ENCODE assay signal across 9 cellular contexts in the genomic region with DNA sequence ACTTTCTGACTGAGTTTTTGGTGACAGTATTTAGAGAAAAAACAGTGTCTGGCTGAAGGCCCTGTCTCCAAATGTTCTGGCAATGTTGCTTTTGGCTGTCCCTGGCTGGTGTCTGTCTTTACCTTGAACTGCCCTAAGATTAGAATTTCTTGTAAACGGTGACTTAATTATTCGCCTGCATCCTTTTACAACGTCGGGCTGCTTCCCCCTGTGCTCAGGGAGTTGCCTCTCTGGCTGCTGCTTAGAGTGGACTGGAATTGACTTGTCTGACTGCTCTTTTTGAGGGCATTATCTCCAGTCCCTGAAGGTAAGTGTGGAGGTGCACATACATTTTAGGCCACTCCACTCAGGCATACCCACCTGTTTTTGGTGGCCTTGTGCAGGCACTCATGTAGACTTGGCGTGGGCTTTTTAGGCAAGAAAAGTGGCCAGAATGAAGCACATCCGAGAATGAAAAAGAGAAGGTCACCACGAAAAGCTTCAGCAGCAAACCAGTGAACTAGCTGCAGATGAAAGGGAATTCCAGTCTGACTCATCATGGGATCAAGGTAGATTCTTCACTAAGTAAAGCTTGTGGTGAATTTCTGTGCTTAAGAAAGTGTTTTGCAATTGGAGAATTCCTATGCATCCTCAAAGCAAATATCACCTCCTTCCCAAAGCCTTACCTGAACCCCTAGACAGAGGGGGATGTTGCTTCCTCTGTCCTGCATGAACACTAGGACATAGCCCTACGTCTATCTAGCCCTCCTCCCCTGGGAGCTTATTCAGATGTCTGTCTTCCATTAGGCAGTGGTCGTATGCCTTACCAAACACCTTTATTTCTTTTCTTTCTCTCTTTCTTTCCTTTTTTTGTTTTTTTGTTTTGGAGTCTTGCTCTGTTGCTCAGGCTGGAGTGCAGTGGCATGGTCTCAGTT.
A peak's percentile ranks its signal among the peaks of the same experiment; 100 is the strongest.
DNase-seq lines count a peak whose midpoint lies in the region; ATAC-seq and TF ChIP-seq lines count a peak whose summit lies in the region.
"Had no signal": no experiment of that assay in that cellular context is flagged by ENCODE, and none has a peak within 500 bp of the region (broad histone marks: within the 10 kb centered on the region; RNA-seq: fewer than 3 reads in every experiment).

No MANE protein-coding gene starts in this region.

- no peaks in the 10 kb centered on the region for H3K27me3 ChIP-seq in heart right ventricle

- H3K9me3 ChIP-seq in OCI-LY7 (ENCODE audit: low read length) (no peaks in the 10 kb centered on the region), heart right ventricle (peaks cover 0 to 7% (median 0%) of the 10 kb centered on the region in 11 donors)

- H3K4me3 ChIP-seq in OCI-LY7 (ENCODE audit: low read depth, low read length, poor library complexity, severe bottlenecking) (no peak overlapping the region), heart right ventricle (no peak overlapping the region)

- no peak for TF ChIP-seq CTCF in OCI-LY7 (conservative IDR thresholded peaks at IDR 0.05; ENCODE audit: low read length)
- TF ChIP-seq CTCF in heart right ventricle (IDR thresholded peaks at IDR 0.05), result no peak

- peaks cover 19% of the 10 kb centered on the region for H3K4me1 ChIP-seq in OCI-LY7 (ENCODE audit: insufficient read depth, low read length, poor library complexity, severe bottlenecking)
- H3K4me1 ChIP-seq in heart right ventricle, result peaks cover 0 to 57% (median 36%) of the 10 kb centered on the region in 9 donors

- no peak overlapping the region for H2AFZ ChIP-seq in OCI-LY7 (ENCODE audit: low read length)

- H3K79me2 ChIP-seq in OCI-LY7 (ENCODE audit: insufficient read depth, low read depth, low read length), result no peaks in the 10 kb centered on the region

- CTCF ChIA-PET in OCI-LY7 (lab: Charles Lee; ENCODE audit: unreplicated experiment), result interaction anchor here (0.6 kb wide), 1 partner anchor 230 kb away, joined by 3 read pairs; no protein-coding TSS in a partner anchor

- H3K36me3 ChIP-seq in OCI-LY7 (ENCODE audit: insufficient read depth, low read length) (no peaks in the 10 kb centered on the region), heart right ventricle (no peaks in the 10 kb centered on the region)

- DNase-seq in COLO829 (ENCODE audit: low spot score) (peak; percentile 29), OCI-LY7 (ENCODE audit: low spot score) (no peak), heart right ventricle (no peak), globus pallidus (ENCODE audit: low spot score) (no peak), NCI-H1092 (lab: John Stamatoyannopoulos, UW) (no peak), AG20443 (ENCODE audit: low spot score) (no peak)
- DNase-seq in stimulated activated naive CD4-positive, alpha-beta T cell treated with Interleukin-2 at 50 U/mL for 16 hours (lab: John Stamatoyannopoulos, UW), result no peak
- DNase-seq: occipital lobe had no signal

- H3K27ac ChIP-seq in OCI-LY7 (ENCODE audit: low read depth, low read length, poor library complexity, severe bottlenecking) (no peak overlapping the region), heart right ventricle (peak overlapping the region in 3 of 10 donors; percentile 3 to 36 (median 16))

- 0 out of 2 replicates have a peak overlapping the region, but pooled peaks have one; percentile 16 for H3K4me2 ChIP-seq in OCI-LY7 (ENCODE audit: low read length)

- POLR2A ChIA-PET in OCI-LY7 (lab: Charles Lee), result interaction anchor here (0.5 to 1.2 kb wide), 2 partner anchors 16 to 103 kb away, joined by 3 read pairs; no protein-coding TSS in a partner anchor

- H4K20me1 ChIP-seq in OCI-LY7 (ENCODE audit: insufficient read depth, low read length), result no peaks in the 10 kb centered on the region

- no TSS peak for BruUV-seq in OCI-LY7 (replicated peaks; lab: Mats Ljungman, UMichigan)

- 53 to 62% methylated on average over 9 of the region's 9 CpGs for WGBS in heart right ventricle, 2 donors

- ATAC-seq in GM21723 (IDR thresholded peaks at IDR 0.05; ENCODE audit: unreplicated experiment), result peak; percentile 60
- peak in 7 of 8 donors; percentile 27 to 82 (median 37) for ATAC-seq in heart right ventricle

- intact Hi-C loops in OCI-LY7 (cut with micrococcal nuclease; ENCODE audit: unreplicated experiment), result no loop called here
- intact Hi-C loops in heart right ventricle (cut with DNase I), result no loop called here

- H3K9me2 ChIP-seq in OCI-LY7 (ENCODE audit: insufficient read depth, low read length), result no peaks in the 10 kb centered on the region
